In genomic region chr22:38066381-38067027, GRCh38 we compare ENCODE assay signal across 24 cellular contexts. TPM values are rescaled to one million over a fixed set of nuclear protein-coding genes. Genes with fewer than 3 reads are reported as not detected.
A peak's percentile ranks its signal among the peaks of the same experiment; 100 is the strongest.
DNase-seq lines count a peak whose midpoint lies in the region; ATAC-seq, FAIRE-seq and TF ChIP-seq lines count a peak whose summit lies in the region.
"Had no signal": no experiment of that assay in that cellular context is flagged by ENCODE, and none has a peak within 500 bp of the region (broad histone marks: within the 10 kb centered on the region; RNA-seq: fewer than 3 reads in every experiment).

No MANE protein-coding gene starts in this region.

- FAIRE-seq in kidney (lab: Jason Lieb, UNC) = no peak
- FAIRE-seq: GM12891, keratinocyte, small intestine had no signal

- H3K9ac ChIP-seq in kidney (ENCODE audit: low read length in 2 of 2) = no peak overlapping the region

- intact Hi-C loops in kidney (cut with DNase I) = no loop called here

- no peaks in the 10 kb centered on the region for H3K79me2 ChIP-seq in GM23338 (replicated peaks; ENCODE audit: insufficient read depth)

- no peaks in the 10 kb centered on the region for H3F3A ChIP-seq in GM23338 (replicated peaks; ENCODE audit: low read depth)

- ATAC-seq in GM23338 = no peak
- no peak for ATAC-seq in stimulated activated naive B cell treated with anti-CD40 and anti-IgM and Interleukin-4, amounts not matched to agents 10 μg/mL and 1 μg/mL and 100 μg/mL, for 72 hours (replicated peaks)
- no peak for ATAC-seq in left lobe of liver
- ATAC-seq in GM19035 (IDR thresholded peaks at IDR 0.05; ENCODE audit: unreplicated experiment) = no peak
- ATAC-seq in HG03342 (IDR thresholded peaks at IDR 0.05; ENCODE audit: unreplicated experiment) = no peak
- ATAC-seq in GM18502 (IDR thresholded peaks at IDR 0.05; ENCODE audit: poor library complexity, unreplicated experiment) = no peak
- ATAC-seq: activated CD4-positive, CD25-positive, alpha-beta regulatory T cell treated with anti-CD3 and anti-CD28 coated beads, Interleukin-2, amount 50 U/mL, for 24 hours; activated CD8-positive, alpha-beta T cell treated with anti-CD3 and anti-CD28 coated beads for 36 hours; body of pancreas had no signal

- H3K9me3 Mint-ChIP-seq in GM23338 = no peaks in the 10 kb centered on the region
- no peaks in the 10 kb centered on the region for H3K9me3 Mint-ChIP-seq in stimulated activated naive B cell treated with anti-CD40 and anti-IgM and Interleukin-4, amounts not matched to agents 10 μg/mL and 1 μg/mL and 100 μg/mL, for 72 hours
- H3K9me3 Mint-ChIP-seq: activated CD8-positive, alpha-beta T cell treated with anti-CD3 and anti-CD28 coated beads for 36 hours had no signal

- H3K27me3 ChIP-seq in GM23338 (ENCODE audit: insufficient read depth) = no peaks in the 10 kb centered on the region
- H3K27me3 ChIP-seq: body of pancreas, esophagus squamous epithelium, neutrophil had no signal

- DNase-seq in GM23338 (ENCODE audit: low spot score) (no peak), kidney (peak; percentile 19), left lobe of liver (ENCODE audit: low spot score) (no peak)
- DNase-seq in stimulated activated naive B cell treated with anti-CD40 and anti-IgM and Interleukin-4, amounts not matched to agents 10 μg/mL and 1 μg/mL and 100 μg/mL, for 72 hours = no peak
- DNase-seq: activated CD8-positive, alpha-beta T cell treated with anti-CD3 and anti-CD28 coated beads for 36 hours; activated effector memory CD4-positive, alpha-beta T cell treated with Interleukin-2 at 50 U/mL for 16 hours; activated T-cell treated with anti-CD3 and anti-CD28 coated beads for 4 hours; body of pancreas; esophagus squamous epithelium; IMR-90; mammary epithelial cell; NCI-H1105; NCI-H2081; small intestine; stimulated activated CD4-positive, alpha-beta T cell treated with anti-CD3 and anti-CD28 coated beads, Interleukin-1b, Interleukin-23, amount 100 ng/mL, for 48 hours had no signal

- H3K4me3 Mint-ChIP-seq in GM23338 = no peak overlapping the region
- H3K4me3 Mint-ChIP-seq in stimulated activated naive B cell treated with anti-CD40 and anti-IgM and Interleukin-4, amounts not matched to agents 10 μg/mL and 1 μg/mL and 100 μg/mL, for 72 hours = no peak overlapping the region
- H3K4me3 Mint-ChIP-seq: activated CD8-positive, alpha-beta T cell treated with anti-CD3 and anti-CD28 coated beads for 36 hours had no signal

- H3K36me3 Mint-ChIP-seq in GM23338 (ENCODE audit: low read depth) = peaks cover 48% of the 10 kb centered on the region
- peaks cover 45 to 71% of the 10 kb centered on the region in 2 donors for H3K36me3 Mint-ChIP-seq in stimulated activated naive B cell treated with anti-CD40 and anti-IgM and Interleukin-4, amounts not matched to agents 10 μg/mL and 1 μg/mL and 100 μg/mL, for 72 hours

- H2AFZ ChIP-seq in GM23338 = no peak overlapping the region

- H3K4me1 ChIP-seq in GM23338 (ENCODE audit: insufficient read depth) (no peaks in the 10 kb centered on the region), kidney (ENCODE audit: control insufficient read depth in 1 of 2, insufficient read depth in 1 of 2, low read depth in 1 of 2, low read length in 2 of 2) (peaks cover 0 to 3% of the 10 kb centered on the region in 2 donors)
- H3K4me1 ChIP-seq: body of pancreas had no signal

- H3K9me2 ChIP-seq in GM23338 (ENCODE audit: insufficient read depth) = no peaks in the 10 kb centered on the region

- no peaks in the 10 kb centered on the region for H3K9me3 ChIP-seq in kidney (ENCODE audit: control insufficient read depth in 1 of 2, low read length in 2 of 2)
- H3K9me3 ChIP-seq: body of pancreas, esophagus squamous epithelium, neutrophil had no signal

- peaks cover 11% of the 10 kb centered on the region for H4K20me1 ChIP-seq in GM23338 (replicated peaks; ENCODE audit: insufficient read depth)

- H3K4me2 ChIP-seq in GM23338 = no peak overlapping the region

- H3K36me3 ChIP-seq in GM23338 (ENCODE audit: insufficient read depth) (no peaks in the 10 kb centered on the region; the same call in 1 of the 2 replicates), kidney (ENCODE audit: control insufficient read depth in 1 of 2, insufficient read depth in 2 of 2, low read length in 2 of 2) (peaks cover 19 to 31% of the 10 kb centered on the region in 2 donors)

- TF ChIP-seq CTCF in GM23338 (conservative IDR thresholded peaks at IDR 0.05; ENCODE audit: low read depth in 2 of 2) (peak; percentile 19 to 33; a peak in 2 of 4 replicates), kidney (IDR thresholded peaks at IDR 0.05; ENCODE audit: borderline replicate concordance, extremely low read depth, insufficient read depth) (no peak)

- H3K27ac Mint-ChIP-seq in GM23338 = peak overlapping the region; percentile 70; the same call in 1 of the 2 replicates
- peak overlapping the region; percentile 72 for H3K27ac Mint-ChIP-seq in stimulated activated naive B cell treated with anti-CD40 and anti-IgM and Interleukin-4, amounts not matched to agents 10 μg/mL and 1 μg/mL and 100 μg/mL, for 72 hours
- H3K27ac Mint-ChIP-seq: activated CD8-positive, alpha-beta T cell treated with anti-CD3 and anti-CD28 coated beads for 36 hours had no signal

- no peaks in the 10 kb centered on the region for H3K4me1 Mint-ChIP-seq in GM23338
- peaks cover 5 to 8% of the 10 kb centered on the region in 2 donors for H3K4me1 Mint-ChIP-seq in stimulated activated naive B cell treated with anti-CD40 and anti-IgM and Interleukin-4, amounts not matched to agents 10 μg/mL and 1 μg/mL and 100 μg/mL, for 72 hours

- H3K27ac ChIP-seq in GM23338 (ENCODE audit: low read depth) = no peak overlapping the region
- H3K27ac ChIP-seq in angular gyrus (ENCODE audit: low read depth, low read length) = peak overlapping the region; percentile 89
- H3K27ac ChIP-seq in kidney (ENCODE audit: low read depth in 2 of 2, low read length in 2 of 2) = no peak overlapping the region
- H3K27ac ChIP-seq: body of pancreas, C4-2B, neutrophil had no signal

- H3K4me3 ChIP-seq in GM23338 (no peak overlapping the region), kidney (ENCODE audit: low read length in 2 of 2) (no peak overlapping the region)
- H3K4me3 ChIP-seq: body of pancreas, esophagus squamous epithelium had no signal

- H3K27me3 Mint-ChIP-seq in GM23338 (ENCODE audit: insufficient read depth, low read depth, poor library complexity) = peaks cover 2% of the 10 kb centered on the region
- no peaks in the 10 kb centered on the region for H3K27me3 Mint-ChIP-seq in stimulated activated naive B cell treated with anti-CD40 and anti-IgM and Interleukin-4, amounts not matched to agents 10 μg/mL and 1 μg/mL and 100 μg/mL, for 72 hours
- H3K27me3 Mint-ChIP-seq: activated CD8-positive, alpha-beta T cell treated with anti-CD3 and anti-CD28 coated beads for 36 hours had no signal

TF ChIP-seq in GM23338, 12 proteins besides CTCF, POLR2A, EP300 and RAD21 (continues in another document):
- TF ChIP-seq, protein P1, sequence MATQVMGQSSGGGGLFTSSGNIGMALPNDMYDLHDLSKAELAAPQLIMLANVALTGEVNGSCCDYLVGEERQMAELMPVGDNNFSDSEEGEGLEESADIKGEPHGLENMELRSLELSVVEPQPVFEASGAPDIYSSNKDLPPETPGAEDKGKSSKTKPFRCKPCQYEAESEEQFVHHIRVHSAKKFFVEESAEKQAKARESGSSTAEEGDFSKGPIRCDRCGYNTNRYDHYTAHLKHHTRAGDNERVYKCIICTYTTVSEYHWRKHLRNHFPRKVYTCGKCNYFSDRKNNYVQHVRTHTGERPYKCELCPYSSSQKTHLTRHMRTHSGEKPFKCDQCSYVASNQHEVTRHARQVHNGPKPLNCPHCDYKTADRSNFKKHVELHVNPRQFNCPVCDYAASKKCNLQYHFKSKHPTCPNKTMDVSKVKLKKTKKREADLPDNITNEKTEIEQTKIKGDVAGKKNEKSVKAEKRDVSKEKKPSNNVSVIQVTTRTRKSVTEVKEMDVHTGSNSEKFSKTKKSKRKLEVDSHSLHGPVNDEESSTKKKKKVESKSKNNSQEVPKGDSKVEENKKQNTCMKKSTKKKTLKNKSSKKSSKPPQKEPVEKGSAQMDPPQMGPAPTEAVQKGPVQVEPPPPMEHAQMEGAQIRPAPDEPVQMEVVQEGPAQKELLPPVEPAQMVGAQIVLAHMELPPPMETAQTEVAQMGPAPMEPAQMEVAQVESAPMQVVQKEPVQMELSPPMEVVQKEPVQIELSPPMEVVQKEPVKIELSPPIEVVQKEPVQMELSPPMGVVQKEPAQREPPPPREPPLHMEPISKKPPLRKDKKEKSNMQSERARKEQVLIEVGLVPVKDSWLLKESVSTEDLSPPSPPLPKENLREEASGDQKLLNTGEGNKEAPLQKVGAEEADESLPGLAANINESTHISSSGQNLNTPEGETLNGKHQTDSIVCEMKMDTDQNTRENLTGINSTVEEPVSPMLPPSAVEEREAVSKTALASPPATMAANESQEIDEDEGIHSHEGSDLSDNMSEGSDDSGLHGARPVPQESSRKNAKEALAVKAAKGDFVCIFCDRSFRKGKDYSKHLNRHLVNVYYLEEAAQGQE (IDR thresholded peaks at IDR 0.05; ENCODE audit: unreplicated experiment) = no peak
- TF ChIP-seq ZNF114 (CRISPR knock-in tag; IDR thresholded peaks at IDR 0.05) (no peak), POLR2AphosphoS5 (IDR thresholded peaks at IDR 0.05; ENCODE audit: low read depth) (no peak), ZNF331 (CRISPR knock-in tag; IDR thresholded peaks at IDR 0.05; ENCODE audit: low read depth) (no peak), CREB1 (CRISPR knock-in tag; IDR thresholded peaks at IDR 0.05; ENCODE audit: low read depth) (no peak), JUNB (IDR thresholded peaks at IDR 0.05; ENCODE audit: unreplicated experiment) (no peak)

RNA-seq across cellular contexts. Expression of gene PICK1, which starts 9.3 kb away (rescaled TPM):
- 28.3 and 36.2 TPM in 2 replicates for total RNA-seq in GM23338 (2014; rRNA removed; shearing (Covaris generic))
- polyA plus RNA-seq in GM23338 (2016; fragmentation: Nextera tagmentation; extraction: Ambion mirVana) = 14.0 and 15.9 TPM in 2 replicates
- 43.4 TPM for total RNA-seq in kidney
- polyA plus RNA-seq in kidney (ENCODE audit: insufficient read depth, low read depth, low replicate concordance) = 28.4 TPM
- total RNA-seq in left lobe of liver = 16.8 TPM

RNA-seq across cellular contexts. Expression of gene SLC16A8, which starts 17.5 kb away (rescaled TPM):
- 0.66 and 1.0 TPM in 2 replicates for total RNA-seq in GM23338 (2014; rRNA removed; shearing (Covaris generic))
- polyA plus RNA-seq in GM23338 (2016; fragmentation: Nextera tagmentation; extraction: Ambion mirVana) (0.52 and 0.56 TPM in 2 replicates), kidney (ENCODE audit: insufficient read depth, low read depth, low replicate concordance) (0.92 TPM)
- total RNA-seq in kidney (0.31 TPM), left lobe of liver (not detected)
- total RNA-seq: activated CD8-positive, alpha-beta T cell treated with anti-CD3 and anti-CD28 coated beads for 36 hours; body of pancreas; esophagus squamous epithelium; IMR-90; mammary epithelial cell had no signal
- polyA plus RNA-seq: IMR-90, keratinocyte, mammary epithelial cell had no signal

RNA-seq across cellular contexts. Expression of gene BAIAP2L2, which starts 44.0 kb away (rescaled TPM):
- total RNA-seq in GM23338 (2014; rRNA removed; shearing (Covaris generic)) = 3.9 and 5.6 TPM in 2 replicates
- polyA plus RNA-seq in GM23338 (2016; fragmentation: Nextera tagmentation; extraction: Ambion mirVana) = 5.6 and 7.6 TPM in 2 replicates
- 9.7 TPM for total RNA-seq in kidney
- polyA plus RNA-seq in kidney (ENCODE audit: insufficient read depth, low read depth, low replicate concordance) = 27.8 TPM
- total RNA-seq in left lobe of liver = 1.1 TPM
